17 cellular contexts compared by ENCODE assay signal in the genomic region with DNA sequence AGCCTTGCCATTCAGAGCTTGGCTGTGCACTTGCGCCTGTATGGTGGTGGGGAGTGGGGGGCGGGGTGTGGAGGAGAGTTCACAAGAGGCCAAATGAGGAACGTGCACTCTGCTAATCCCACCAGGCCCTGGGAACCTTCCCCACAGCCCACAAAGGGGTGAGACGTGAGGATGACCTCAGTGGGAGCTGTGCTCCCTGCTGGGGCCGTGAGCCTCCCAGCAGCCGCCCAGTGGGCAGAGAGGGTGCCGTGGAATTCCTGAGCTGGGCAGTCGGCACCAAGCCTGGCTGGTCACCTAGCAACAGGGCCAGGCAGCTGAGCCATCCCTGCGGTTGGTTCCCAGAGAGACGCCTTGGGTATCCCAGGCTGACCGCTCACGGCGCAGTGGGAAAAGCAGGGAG. TPM values are rescaled to one million over a fixed set of nuclear protein-coding genes. Genes with fewer than 3 reads are reported as not detected.
DNase-seq lines count a peak whose midpoint lies in the region; ATAC-seq and TF ChIP-seq lines count a peak whose summit lies in the region.
"Had no signal": no experiment of that assay in that cellular context is flagged by ENCODE, and none has a peak within 500 bp of the region (broad histone marks: within the 10 kb centered on the region; RNA-seq: fewer than 3 reads in every experiment).

No MANE protein-coding gene starts in this region.

- H3K4me1 ChIP-seq in right atrium auricular region: peaks cover 0 to 52% of the 10 kb centered on the region in 2 donors
- H3K4me1 ChIP-seq in ectodermal cell (ENCODE audit: control insufficient read depth, insufficient read depth, low read length): peaks cover 77% of the 10 kb centered on the region

- no peaks in the 10 kb centered on the region for H3K9me3 ChIP-seq in right atrium auricular region
- H3K9me3 ChIP-seq in ectodermal cell (ENCODE audit: control insufficient read depth, low read length): no peaks in the 10 kb centered on the region
- H3K9me3 ChIP-seq: A549, adrenal gland had no signal

- no peak for TF ChIP-seq CTCF in right atrium auricular region (IDR thresholded peaks at IDR 0.05)

- no peak for DNase-seq in Right ventricle myocardium inferior (ENCODE audit: missing footprints)
- DNase-seq in right atrium auricular region (ENCODE audit: low spot score): no peak
- DNase-seq in myocyte (ENCODE audit: low read depth): peak; percentile 99
- DNase-seq in NCI-H1092 (lab: John Stamatoyannopoulos, UW): no peak
- DNase-seq: activated CD4-positive, alpha-beta T cell treated with anti-CD3 and anti-CD28 coated beads for 36 hours; activated T-cell treated with anti-CD3 and anti-CD28 coated beads, Interleukin-2, amount 50 U/mL, for 4 hours; adrenal gland; COR-L47; naive B cell; NCI-H1436; NCI-H69; T-helper 2 cell had no signal

- no peak overlapping the region for H3K4me3 ChIP-seq in right atrium auricular region
- H3K4me3 ChIP-seq in ectodermal cell (ENCODE audit: insufficient read depth, low read depth, low read length): no peak overlapping the region
- H3K4me3 ChIP-seq: A549, adrenal gland had no signal

- H3K27me3 ChIP-seq in right atrium auricular region (no peaks in the 10 kb centered on the region), ectodermal cell (ENCODE audit: control insufficient read depth, insufficient read depth, low read length, poor library complexity, severe bottlenecking) (no peaks in the 10 kb centered on the region)
- H3K27me3 ChIP-seq: adrenal gland had no signal

- H3K36me3 ChIP-seq in right atrium auricular region (no peaks in the 10 kb centered on the region), ectodermal cell (ENCODE audit: control insufficient read depth, insufficient read depth, low read length) (no peaks in the 10 kb centered on the region)
- H3K36me3 ChIP-seq: adrenal gland had no signal

- intact Hi-C loops in Right ventricle myocardium inferior (cut with DNase I): no loop called here

- WGBS in ectodermal cell, 2 experiments: 59 to 63% methylated on average over 13 of the region's 13 CpGs

- peak overlapping the region in 1 of 2 donors; percentile 4 for H3K27ac ChIP-seq in right atrium auricular region
- H3K27ac ChIP-seq in ectodermal cell (ENCODE audit: insufficient read depth, low read depth, low read length, poor library complexity, severe bottlenecking): peak overlapping the region; percentile 89
- H3K27ac ChIP-seq: adrenal gland had no signal

- peak; percentile 57 for ATAC-seq in Right ventricle myocardium inferior
- ATAC-seq in GM18511 (IDR thresholded peaks at IDR 0.05; ENCODE audit: unreplicated experiment): no peak
- no peak for ATAC-seq in HG02852 (IDR thresholded peaks at IDR 0.05; ENCODE audit: unreplicated experiment)
- ATAC-seq in HG03025 (IDR thresholded peaks at IDR 0.05; ENCODE audit: low FRiP score, unreplicated experiment): no peak
- ATAC-seq: activated CD4-positive, alpha-beta T cell treated with anti-CD3 and anti-CD28 coated beads for 36 hours; activated T-cell treated with anti-CD3 and anti-CD28 coated beads, Interleukin-2, amount 50 U/mL, for 4 hours had no signal

RNA-seq across cellular contexts. Expression of a gene that starts 53.7 kb away (rescaled TPM):
- 29.2 TPM for total RNA-seq in Right ventricle myocardium inferior
- total RNA-seq in right atrium auricular region: 10 to 100 TPM; 13.9 to 17.1 TPM
- polyA plus RNA-seq in ectodermal cell (2013, experiment 1 of 4): 69.1 TPM
- polyA plus RNA-seq in ectodermal cell (2013, experiment 2 of 4): 75.3 TPM
- 50.9 TPM for polyA plus RNA-seq in ectodermal cell (2013, experiment 3 of 4)
- polyA plus RNA-seq in ectodermal cell (2013, experiment 4 of 4): 53.9 TPM
- total RNA-seq in myocyte: 18.6 and 20.8 TPM in 2 replicates
- polyA plus RNA-seq in myocyte (2012): 38.2 TPM

RNA-seq across cellular contexts. Expression of a gene that starts 54.2 kb away (rescaled TPM):
- 97.2 TPM for total RNA-seq in Right ventricle myocardium inferior
- total RNA-seq in right atrium auricular region: 100 to 1,000 TPM in 1 of 2 donors, 10 to 100 TPM in 1; 84.2 to 114 TPM
- 40.5 TPM for polyA plus RNA-seq in ectodermal cell (2013, experiment 1 of 4)
- 41.0 TPM for polyA plus RNA-seq in ectodermal cell (2013, experiment 2 of 4)
- 35.6 TPM for polyA plus RNA-seq in ectodermal cell (2013, experiment 3 of 4)
- polyA plus RNA-seq in ectodermal cell (2013, experiment 4 of 4): 34.7 TPM
- total RNA-seq in myocyte: 118 and 149 TPM in 2 replicates
- 46.8 TPM for polyA plus RNA-seq in myocyte (2012)
